Comparison of ENCODE assay signal across 10 cellular contexts in the genomic region with DNA sequence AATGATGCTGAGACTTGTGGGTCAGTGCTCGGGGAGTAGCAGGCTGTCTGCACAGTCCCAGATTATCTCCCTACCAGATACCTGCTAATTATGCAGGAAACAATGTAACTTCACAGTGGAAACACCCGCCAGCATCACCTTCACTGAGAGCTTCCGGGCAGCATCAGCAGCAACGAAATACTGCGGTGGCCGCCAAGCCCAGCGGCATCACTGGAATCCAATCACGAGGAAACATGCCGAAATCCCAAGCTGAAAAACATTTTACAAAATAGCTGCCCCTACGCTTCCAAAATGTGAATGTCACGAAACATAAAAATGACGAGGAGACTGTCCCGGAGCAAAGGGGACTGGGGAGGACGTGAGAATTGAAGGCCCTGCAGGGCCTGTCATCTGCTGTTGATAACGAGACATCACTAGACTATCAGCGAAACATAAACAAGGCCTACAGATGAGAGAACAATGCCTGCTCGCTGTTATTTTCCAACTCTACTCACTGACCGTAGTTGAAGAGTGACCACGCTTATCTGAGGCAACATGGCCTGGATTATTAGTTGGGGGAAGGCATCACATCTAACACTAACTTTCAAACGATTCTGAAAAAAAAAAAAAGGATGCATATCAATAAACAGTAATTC.
A peak's percentile ranks its signal among the peaks of the same experiment; 100 is the strongest.
DNase-seq lines count a peak whose midpoint lies in the region; ATAC-seq and TF ChIP-seq lines count a peak whose summit lies in the region.
"Had no signal": no experiment of that assay in that cellular context is flagged by ENCODE, and none has a peak within 500 bp of the region (broad histone marks: within the 10 kb centered on the region; RNA-seq: fewer than 3 reads in every experiment).

No MANE protein-coding gene starts in this region.

- CTCF ChIA-PET in activated CD4-positive, alpha-beta T cell treated with anti-CD3 and anti-CD28 coated beads, Interleukin-2, amount 10 ng/mL, durations not matched to agents 7 days and 5 days (lab: Charles Lee) = interaction anchor here (1.2 to 1.3 kb wide), 2 partner anchors 12 to 16 kb away, joined by 3 read pairs; no protein-coding TSS in a partner anchor

- no peaks in the 10 kb centered on the region for H3K27me3 Mint-ChIP-seq in activated CD4-positive, alpha-beta T cell treated with anti-CD3 and anti-CD28 coated beads, Interleukin-2, amount 10 ng/mL, durations not matched to agents 7 days and 5 days
- no peaks in the 10 kb centered on the region for H3K27me3 Mint-ChIP-seq in effector memory CD8-positive, alpha-beta T cell
- no peaks in the 10 kb centered on the region for H3K27me3 Mint-ChIP-seq in mesothelial cell of epicardium (ENCODE audit: low read depth)
- H3K27me3 Mint-ChIP-seq: stimulated activated naive B cell treated with anti-CD40 and anti-IgM and Interleukin-4, amounts not matched to agents 10 μg/mL and 1 μg/mL and 100 μg/mL, for 72 hours had no signal

- H3K4me3 ChIP-seq in testis = no peak overlapping the region
- H3K4me3 ChIP-seq: SK-N-MC had no signal

- peak overlapping the region; percentile 13 for H3K27ac Mint-ChIP-seq in activated CD4-positive, alpha-beta T cell treated with anti-CD3 and anti-CD28 coated beads, Interleukin-2, amount 10 ng/mL, durations not matched to agents 7 days and 5 days
- peak overlapping the region; percentile 25 to 89 for H3K27ac Mint-ChIP-seq in effector memory CD8-positive, alpha-beta T cell
- peak overlapping the region; percentile 98 for H3K27ac Mint-ChIP-seq in mesothelial cell of epicardium

- H3K9me3 ChIP-seq in testis = no peaks in the 10 kb centered on the region

- H3K27ac ChIP-seq in testis = peak overlapping the region; percentile 29 to 84
- H3K27ac ChIP-seq: SK-N-MC had no signal

- H3K36me3 Mint-ChIP-seq in activated CD4-positive, alpha-beta T cell treated with anti-CD3 and anti-CD28 coated beads, Interleukin-2, amount 10 ng/mL, durations not matched to agents 7 days and 5 days (ENCODE audit: low read depth) = peaks cover 34% of the 10 kb centered on the region
- H3K36me3 Mint-ChIP-seq in effector memory CD8-positive, alpha-beta T cell (ENCODE audit: insufficient read depth) = peaks cover 7% of the 10 kb centered on the region
- peaks cover 27% of the 10 kb centered on the region for H3K36me3 Mint-ChIP-seq in mesothelial cell of epicardium

- no peaks in the 10 kb centered on the region for H3K36me3 ChIP-seq in testis (ENCODE audit: low read depth, missing control alignments)

- intact Hi-C loops in testis (cut with DNase I; ENCODE audit: low total_unique reads) = no loop called here

- peaks cover 11% of the 10 kb centered on the region for H3K9me3 Mint-ChIP-seq in activated CD4-positive, alpha-beta T cell treated with anti-CD3 and anti-CD28 coated beads, Interleukin-2, amount 10 ng/mL, durations not matched to agents 7 days and 5 days
- peaks cover 0 to 3% of the 10 kb centered on the region in 2 donors for H3K9me3 Mint-ChIP-seq in effector memory CD8-positive, alpha-beta T cell
- H3K9me3 Mint-ChIP-seq in mesothelial cell of epicardium = peaks cover 22% of the 10 kb centered on the region

- POLR2A ChIA-PET in activated CD4-positive, alpha-beta T cell treated with anti-CD3 and anti-CD28 coated beads, Interleukin-2, amount 10 ng/mL, durations not matched to agents 7 days and 5 days (lab: Charles Lee) = no interaction called here

- TF ChIP-seq CTCF in mesothelial cell of epicardium (IDR thresholded peaks at IDR 0.05; ENCODE audit: unreplicated experiment) (no peak), testis (IDR thresholded peaks at IDR 0.05) (no peak)

- no peak for ATAC-seq in effector memory CD8-positive, alpha-beta T cell (replicated peaks)
- ATAC-seq in HG03097 (IDR thresholded peaks at IDR 0.05; ENCODE audit: low FRiP score, unreplicated experiment) (no peak), GM18858 (IDR thresholded peaks at IDR 0.05; ENCODE audit: unreplicated experiment) (no peak)

- no peak overlapping the region for H3K4me3 Mint-ChIP-seq in activated CD4-positive, alpha-beta T cell treated with anti-CD3 and anti-CD28 coated beads, Interleukin-2, amount 10 ng/mL, durations not matched to agents 7 days and 5 days
- peak overlapping the region in 1 of 2 donors; percentile 83 for H3K4me3 Mint-ChIP-seq in effector memory CD8-positive, alpha-beta T cell
- H3K4me3 Mint-ChIP-seq in mesothelial cell of epicardium = no peak overlapping the region

- no peak for DNase-seq in activated CD4-positive, alpha-beta T cell treated with anti-CD3 and anti-CD28 coated beads, Interleukin-2, amount 10 ng/mL, durations not matched to agents 7 days and 5 days
- DNase-seq in activated CD4-positive, alpha-beta T cell treated with anti-CD3 and anti-CD28 coated beads, Interleukin-2, amount 50 U/mL, for 1 hour = no peak
- DNase-seq in effector memory CD8-positive, alpha-beta T cell = no peak
- DNase-seq in mesothelial cell of epicardium (ENCODE audit: low spot score in 2 of 2, unreplicated experiment in 2 of 2) = peak in 1 of 2 experiments; percentile 25
- peak; percentile 15 for DNase-seq in testis
- DNase-seq in NCI-H187 treated with DMSO at 0.1 percent for 48 hours (lab: John Stamatoyannopoulos, UW) = no peak
- DNase-seq: stimulated activated naive B cell treated with anti-CD40 and anti-IgM and Interleukin-4, amounts not matched to agents 10 μg/mL and 1 μg/mL and 100 μg/mL, for 72 hours had no signal

- H3K27me3 ChIP-seq in testis = no peaks in the 10 kb centered on the region

- TF ChIP-seq POLR2A in testis (IDR thresholded peaks at IDR 0.05) = no peak

- H3K4me1 ChIP-seq in testis = peaks cover 24% of the 10 kb centered on the region

- 90 to 91% methylated on average over 20 of the region's 20 CpGs for WGBS in testis, 2 donors

- H3K4me1 Mint-ChIP-seq in activated CD4-positive, alpha-beta T cell treated with anti-CD3 and anti-CD28 coated beads, Interleukin-2, amount 10 ng/mL, durations not matched to agents 7 days and 5 days = peaks cover 66% of the 10 kb centered on the region
- H3K4me1 Mint-ChIP-seq in effector memory CD8-positive, alpha-beta T cell (ENCODE audit: low read depth in 2 of 2) = peaks cover 48 to 49% of the 10 kb centered on the region in 2 donors
- H3K4me1 Mint-ChIP-seq in mesothelial cell of epicardium = peaks cover 45% of the 10 kb centered on the region

Comparison
In these comparisons a context has a peak if more than half of its experiments do, and no peak if none do; other contexts are left out.
1. H3K27ac Mint-ChIP-seq: peak in every context shown above with its lines; median percentile 98 in mesothelial cell of epicardium; 57 in effector memory CD8-positive, alpha-beta T cell; 13 in activated CD4-positive, alpha-beta T cell treated with anti-CD3 and anti-CD28 coated beads, Interleukin-2, amount 10 ng/mL, durations not matched to agents 7 days and 5 days.